ENCODE assay signal across 13 cellular contexts in genomic region chr22:29813563-29813962, GRCh38. TPM values are rescaled to one million over a fixed set of nuclear protein-coding genes. Genes with fewer than 3 reads are reported as not detected.
A peak's percentile ranks its signal among the peaks of the same experiment; 100 is the strongest.
DNase-seq lines count a peak whose midpoint lies in the region; ATAC-seq and TF ChIP-seq lines count a peak whose summit lies in the region.
"Had no signal": no experiment of that assay in that cellular context is flagged by ENCODE, and none has a peak within 500 bp of the region (broad histone marks: within the 10 kb centered on the region; RNA-seq: fewer than 3 reads in every experiment).

No MANE protein-coding gene starts in this region.

- H3K9ac ChIP-seq in liver (ENCODE audit: low read depth in 1 of 2, low read length in 2 of 2): no peak overlapping the region
- H3K9ac ChIP-seq: BLaER1 treated with 17β-estradiol and CSF1 and Interleukin-3, amounts not matched to agents 10 nM and 100 nM had no signal

- TF ChIP-seq POLR2A in breast epithelium (IDR thresholded peaks at IDR 0.05): no peak

- peak in 1 of 3 donors; percentile 25 for TF ChIP-seq CTCF in breast epithelium (IDR thresholded peaks at IDR 0.05)
- TF ChIP-seq CTCF in liver (IDR thresholded peaks at IDR 0.05; ENCODE audit: low read depth, low read length, missing input control): no peak

- H3K9me3 ChIP-seq in breast epithelium (no peaks in the 10 kb centered on the region), liver (ENCODE audit: control insufficient read depth in 4 of 4, low read length in 3 of 4) (no peaks in the 10 kb centered on the region)
- H3K9me3 ChIP-seq: BLaER1 treated with 17β-estradiol and CSF1 and Interleukin-3, amounts not matched to agents 10 nM and 100 nM had no signal

- WGBS in liver: 52% methylated on average over 3 of the region's 3 CpGs

- in situ Hi-C loops in Caki2 (cut with HindIII; ENCODE audit: low pct_unique_long_range_greater_than_20kb, low sequenced_read_pairs) (no loop called here), KBM-7 (cut with MboI; ENCODE audit: low pct_unique_long_range_greater_than_20kb, low sequenced_read_pairs) (no loop called here)

- ATAC-seq in GM19328 (IDR thresholded peaks at IDR 0.05; ENCODE audit: unreplicated experiment): no peak
- no peak for ATAC-seq in GM18858 (IDR thresholded peaks at IDR 0.05; ENCODE audit: unreplicated experiment)
- no peak for ATAC-seq in GM18498 (IDR thresholded peaks at IDR 0.05; ENCODE audit: unreplicated experiment)
- ATAC-seq: activated CD8-positive, alpha-beta memory T cell treated with anti-CD3 and anti-CD28 coated beads, Interleukin-2, amount 10 ng/mL, durations not matched to agents 7 days and 5 days; stimulated activated naive B cell treated with anti-CD40 and anti-IgM and Interleukin-4, amounts not matched to agents 10 μg/mL and 1 μg/mL and 100 μg/mL, for 72 hours had no signal

- H3K27ac ChIP-seq in breast epithelium (peak overlapping the region; percentile 2 to 7), liver (ENCODE audit: low read depth in 1 of 2, low read length in 2 of 2) (peak overlapping the region; percentile 71 to 81)
- H3K27ac ChIP-seq: BLaER1 treated with 17β-estradiol and CSF1 and Interleukin-3, amounts not matched to agents 10 nM and 100 nM had no signal

- no peaks in the 10 kb centered on the region for H3K27me3 ChIP-seq in breast epithelium
- H3K27me3 ChIP-seq in liver (ENCODE audit: control insufficient read depth in 4 of 4, insufficient read depth in 4 of 4, low read length in 3 of 4): no peaks in the 10 kb centered on the region
- H3K27me3 ChIP-seq: BLaER1 treated with 17β-estradiol and CSF1 and Interleukin-3, amounts not matched to agents 10 nM and 100 nM had no signal

- H3K36me3 ChIP-seq in breast epithelium (no peaks in the 10 kb centered on the region), liver (ENCODE audit: control insufficient read depth in 4 of 4, insufficient read depth in 3 of 4, low read depth in 1 of 4, low read length in 3 of 4) (peaks cover 0 to 16% (median 12%) of the 10 kb centered on the region in 4 donors)

- TF ChIP-seq RAD21 in liver (IDR thresholded peaks at IDR 0.05): no peak

- H3K4me3 ChIP-seq in breast epithelium (no peak overlapping the region), liver (ENCODE audit: low read depth in 1 of 3, low read length in 3 of 3) (peak overlapping the region in 1 of 3 donors; percentile 26)
- H3K4me3 ChIP-seq: BLaER1 treated with 17β-estradiol and CSF1 and Interleukin-3, amounts not matched to agents 10 nM and 100 nM had no signal

- intact Hi-C loops in breast epithelium (cut with DNase I; ENCODE audit: low total_unique reads): no loop called here

- peak; percentile 29 for DNase-seq in Caki2 (ENCODE audit: low read depth)
- peak; percentile 48 for DNase-seq in M059J (ENCODE audit: low read depth)
- no peak for DNase-seq in breast epithelium (ENCODE audit: low spot score in 2 of 2)
- DNase-seq in KBM-7: no peak
- DNase-seq: activated CD8-positive, alpha-beta memory T cell treated with anti-CD3 and anti-CD28 coated beads, Interleukin-2, amount 10 ng/mL, durations not matched to agents 7 days and 5 days; activated naive CD8-positive, alpha-beta T cell treated with anti-CD3 and anti-CD28 coated beads, Interleukin-2, amount 10 ng/mL, durations not matched to agents 7 days and 5 days; NCI-H2081; stimulated activated naive B cell treated with anti-CD40 and anti-IgM and Interleukin-4, amounts not matched to agents 10 μg/mL and 1 μg/mL and 100 μg/mL, for 72 hours had no signal

- peaks cover 0 to 17% of the 10 kb centered on the region in 2 donors for H3K4me1 ChIP-seq in breast epithelium
- peaks cover 19 to 85% (median 81%) of the 10 kb centered on the region in 4 donors for H3K4me1 ChIP-seq in liver (ENCODE audit: control insufficient read depth in 4 of 4, insufficient read depth in 4 of 4, low read length in 3 of 4)
- H3K4me1 ChIP-seq: BLaER1 treated with 17β-estradiol and CSF1 and Interleukin-3, amounts not matched to agents 10 nM and 100 nM had no signal

TF ChIP-seq in liver, 16 proteins besides CTCF, POLR2A, EP300 and RAD21:
- TF ChIP-seq HNF4G (IDR thresholded peaks at IDR 0.05): no peak
- TF ChIP-seq FOXA1 (IDR thresholded peaks at IDR 0.05): no peak
- peak in 1 of 2 donors; percentile 52 for TF ChIP-seq JUND (IDR thresholded peaks at IDR 0.05)
- no peak for TF ChIP-seq YY1 (IDR thresholded peaks at IDR 0.05)
- no peak for TF ChIP-seq EGR1 (IDR thresholded peaks at IDR 0.05; ENCODE audit: low read depth in 2 of 2)
- no peak for TF ChIP-seq RXRA (IDR thresholded peaks at IDR 0.05)

RNA-seq across cellular contexts. Expression of gene ASCC2, which starts 24.5 kb away (rescaled TPM):
- total RNA-seq in Caki2 (2014; rRNA removed; shearing (Covaris generic); ENCODE audit: low replicate concordance): 20.9 and 23.7 TPM in 2 replicates
- total RNA-seq in M059J (2014; rRNA removed; shearing (Covaris generic)): 14.8 and 28.7 TPM in 2 replicates
- total RNA-seq in breast epithelium (10 to 100 TPM; 37.0 to 60.3 (median 45.8) TPM), liver (10 to 100 TPM; 36.0 to 43.7 TPM)
- 10 to 100 TPM; 34.6 to 41.4 TPM for polyA plus RNA-seq in liver

RNA-seq across cellular contexts. Expression of gene UQCR10, which starts 46.4 kb away (rescaled TPM):
- total RNA-seq in Caki2 (2014; rRNA removed; shearing (Covaris generic); ENCODE audit: low replicate concordance): 110 and 135 TPM in 2 replicates
- 126 and 140 TPM in 2 replicates for total RNA-seq in M059J (2014; rRNA removed; shearing (Covaris generic))
- total RNA-seq in breast epithelium (10 to 100 TPM; 61.2 to 74.1 (median 68.3) TPM), liver (10 to 100 TPM; 40.2 to 70.6 TPM)
- 100 to 1,000 TPM; 133 to 243 TPM for polyA plus RNA-seq in liver

RNA-seq across cellular contexts. Expression of gene ZMAT5, which starts 46.8 kb away (rescaled TPM):
- 31.4 and 78.5 TPM in 2 replicates for total RNA-seq in Caki2 (2014; rRNA removed; shearing (Covaris generic); ENCODE audit: low replicate concordance)
- total RNA-seq in M059J (2014; rRNA removed; shearing (Covaris generic)): 19.4 and 27.5 TPM in 2 replicates
- total RNA-seq in breast epithelium (10 to 100 TPM; 22.5 to 26.2 (median 23.0) TPM), liver (10 to 100 TPM in 1 of 2 donors, 1 to 10 TPM in 1; 9.2 to 12.1 TPM)
- polyA plus RNA-seq in liver: 10 to 100 TPM; 14.9 to 18.8 TPM

Comparison
In these comparisons a context has a peak if more than half of its experiments do, and no peak if none do; other contexts are left out.
1. DNase-seq: peak in Caki2 (single experiment) and M059J (single experiment); none in breast epithelium (0 of 2) and KBM-7 (single experiment).